Comparison of ENCODE assay signal across 8 cellular contexts in genomic region chr1:111199881-111200801, GRCh38. TPM values are rescaled to one million over a fixed set of nuclear protein-coding genes. Genes with fewer than 3 reads are reported as not detected.
DNase-seq lines count a peak whose midpoint lies in the region; ATAC-seq and TF ChIP-seq lines count a peak whose summit lies in the region.

Gene DENND2D, minus strand, starts transcription at chr1:111200646. Its CDS starts 187 bp downstream, at chr1:111200459.

- DNase-seq in UCSD-AML1 (lab: John Stamatoyannopoulos, UW; ENCODE audit: unreplicated experiment) (peak; percentile 46), osteoblast (ENCODE audit: insufficient read length, low spot score, missing footprints) (peak; percentile 49), upper lobe of left lung (peak in 1 of 2 donors; percentile 91), HAP-1 (ENCODE audit: low spot score in 2 of 2) (no peak), T-helper 9 cell (no peak)

- H3K27me3 ChIP-seq in DOHH2 (ENCODE audit: control insufficient read depth, low read length) (no peaks in the 10 kb centered on the region), duodenal mucosa (ENCODE audit: control insufficient read depth in 1 of 2, insufficient read depth in 2 of 2, low read length in 2 of 2) (no peaks in the 10 kb centered on the region), osteoblast (ENCODE audit: insufficient read depth, low read length) (peaks cover 4% of the 10 kb centered on the region), upper lobe of left lung (no peaks in the 10 kb centered on the region), HAP-1 (ENCODE audit: low read depth) (peaks cover 5% of the 10 kb centered on the region; the same call in 1 of the 2 replicates)

- H3K4me1 ChIP-seq in DOHH2 (ENCODE audit: control insufficient read depth, low read length) (peaks cover 69% of the 10 kb centered on the region), duodenal mucosa (ENCODE audit: control insufficient read depth in 1 of 2, insufficient read depth in 2 of 2, low read length in 2 of 2) (peaks cover 49 to 66% of the 10 kb centered on the region in 2 donors), osteoblast (ENCODE audit: insufficient read depth, low read length) (no peaks in the 10 kb centered on the region), upper lobe of left lung (peaks cover 38 to 83% (median 65%) of the 10 kb centered on the region in 4 donors), HAP-1 (no peaks in the 10 kb centered on the region)

- peak within 1 kb of the TSS; percentile 97 for H3K4me2 ChIP-seq in DOHH2 (ENCODE audit: low read length)
- no peak within 1 kb of the TSS for H3K4me2 ChIP-seq in osteoblast (ENCODE audit: insufficient read depth, low read length)

- peak in 3 of 4 donors; percentile 30 to 87 (median 52) for TF ChIP-seq POLR2A in upper lobe of left lung (IDR thresholded peaks at IDR 0.05)

- H3K4me3 ChIP-seq in DOHH2 (ENCODE audit: low read length) (no peak within 1 kb of the TSS), duodenal mucosa (ENCODE audit: low read depth in 1 of 2, low read length in 2 of 2) (peak within 1 kb of the TSS; percentile 56 to 59), osteoblast (ENCODE audit: insufficient read depth, low read length) (no peak within 1 kb of the TSS), upper lobe of left lung (peak within 1 kb of the TSS in 3 of 4 donors; percentile 27 to 46 (median 43)), HAP-1 (no peak within 1 kb of the TSS)

- peaks cover 11% of the 10 kb centered on the region for H3F3A ChIP-seq in DOHH2 (ENCODE audit: control insufficient read depth, insufficient read depth)

- H2AFZ ChIP-seq in osteoblast (ENCODE audit: low read length) = no peak within 1 kb of the TSS

- TF ChIP-seq CTCF in DOHH2 (IDR thresholded peaks at IDR 0.05; ENCODE audit: low read depth, low read length, poor library complexity, severe bottlenecking) = no peak
- no peak for TF ChIP-seq CTCF in osteoblast (IDR thresholded peaks at IDR 0.05; ENCODE audit: extremely low read depth, low read depth, low read length)
- TF ChIP-seq CTCF in upper lobe of left lung (IDR thresholded peaks at IDR 0.05) = no peak

- TF ChIP-seq EP300 in upper lobe of left lung (IDR thresholded peaks at IDR 0.05) = no peak

- H3K27ac ChIP-seq in DOHH2 (ENCODE audit: low read depth, low read length) = peak within 1 kb of the TSS; percentile 15; the same call in 1 of the 2 replicates
- peak within 1 kb of the TSS; percentile 53 for H3K27ac ChIP-seq in duodenal mucosa (ENCODE audit: low read depth, low read length)
- H3K27ac ChIP-seq in osteoblast (ENCODE audit: low read depth, low read length) = no peak within 1 kb of the TSS
- peak within 1 kb of the TSS; percentile 59 to 93 (median 86) for H3K27ac ChIP-seq in upper lobe of left lung

- peak within 1 kb of the TSS; percentile 48 to 65 for H3K9ac ChIP-seq in duodenal mucosa (ENCODE audit: low read depth in 1 of 2, low read length in 2 of 2)

- H3K9me3 ChIP-seq in DOHH2 (ENCODE audit: control insufficient read depth, insufficient read depth, low read length) (no peaks in the 10 kb centered on the region), duodenal mucosa (ENCODE audit: control insufficient read depth in 1 of 2, low read length in 2 of 2) (no peaks in the 10 kb centered on the region), osteoblast (ENCODE audit: low read depth, low read length) (no peaks in the 10 kb centered on the region), upper lobe of left lung (no peaks in the 10 kb centered on the region), HAP-1 (no peaks in the 10 kb centered on the region)

- in situ Hi-C loops in HAP-1 (cut with MboI; ENCODE audit: low sequenced_read_pairs) = no loop called here

- WGBS in upper lobe of left lung, 2 donors = 56 to 58% methylated on average over 13 to 17 of the region's 17 CpGs

- peaks cover 80% of the 10 kb centered on the region for H3K36me3 ChIP-seq in DOHH2 (ENCODE audit: control insufficient read depth, low read length)
- peaks cover 36 to 49% of the 10 kb centered on the region in 2 donors for H3K36me3 ChIP-seq in duodenal mucosa (ENCODE audit: control insufficient read depth in 1 of 2, insufficient read depth in 2 of 2, low read length in 2 of 2)
- H3K36me3 ChIP-seq in osteoblast (ENCODE audit: insufficient read depth, low read length) = no peaks in the 10 kb centered on the region
- peaks cover 0 to 27% (median 12%) of the 10 kb centered on the region in 4 donors for H3K36me3 ChIP-seq in upper lobe of left lung
- no peaks in the 10 kb centered on the region for H3K36me3 ChIP-seq in HAP-1 (replicated peaks)

- H4K20me1 ChIP-seq in DOHH2 (ENCODE audit: control insufficient read depth, insufficient read depth, low read depth, low read length) (no peaks in the 10 kb centered on the region), osteoblast (ENCODE audit: insufficient read depth, low read length) (no peaks in the 10 kb centered on the region)

- H3K79me2 ChIP-seq in DOHH2 (ENCODE audit: control insufficient read depth, low read length) (peaks cover 43% of the 10 kb centered on the region), osteoblast (ENCODE audit: insufficient read depth, low read length) (no peaks in the 10 kb centered on the region)

- ATAC-seq in upper lobe of left lung (ENCODE audit: low FRiP score in 2 of 2) (peak; percentile 47 to 52), GM18511 (IDR thresholded peaks at IDR 0.05; ENCODE audit: unreplicated experiment) (no peak)

- H3K9me2 ChIP-seq in DOHH2 (replicated peaks; ENCODE audit: control insufficient read depth, low read length) = no peaks in the 10 kb centered on the region

RNA-seq across cellular contexts. Expression of gene DENND2D, which starts in this region (rescaled TPM):
- 4.7 and 5.0 TPM in 2 replicates for total RNA-seq in osteoblast
- 100 to 1,000 TPM in 1 of 6 donors, 10 to 100 TPM in 5; 44.4 to 154 (median 64.8) TPM for total RNA-seq in upper lobe of left lung

Comparison
In these comparisons a context has a peak if more than half of its experiments do, and no peak if none do; other contexts are left out.
1. H3K4me3 ChIP-seq: peak in duodenal mucosa (2 of 2) and upper lobe of left lung (3 of 4); none in DOHH2 (single experiment), osteoblast (single experiment) and HAP-1 (single experiment).
2. DNase-seq: peak in UCSD-AML1 (single experiment) and osteoblast (single experiment); none in HAP-1 (0 of 2) and T-helper 9 cell (single experiment).